Comparison of ENCODE assay signal across 26 cellular contexts in the genomic region with DNA sequence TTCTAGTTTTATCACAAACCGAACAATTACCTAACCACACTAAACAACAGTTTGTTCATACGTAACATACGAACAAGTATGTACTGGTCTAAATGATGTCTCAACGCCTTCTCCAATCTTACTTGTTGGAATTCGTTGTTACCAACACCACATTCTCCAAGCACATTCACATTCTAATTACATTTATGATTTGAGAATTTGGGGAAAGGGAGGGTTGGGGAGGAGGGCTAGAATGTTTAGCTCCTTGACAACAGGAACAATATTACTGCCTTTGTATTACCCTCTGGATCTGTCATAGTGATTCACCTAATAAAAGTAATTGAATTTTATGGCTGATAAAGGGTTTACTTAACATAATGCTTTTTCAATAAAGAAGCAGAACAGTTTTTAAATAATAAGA. TPM values are rescaled to one million over a fixed set of nuclear protein-coding genes. Genes with fewer than 3 reads are reported as not detected.
DNase-seq lines count a peak whose midpoint lies in the region; ATAC-seq and TF ChIP-seq lines count a peak whose summit lies in the region.
"Had no signal": no experiment of that assay in that cellular context is flagged by ENCODE, and none has a peak within 500 bp of the region (broad histone marks: within the 10 kb centered on the region; RNA-seq: fewer than 3 reads in every experiment).

No MANE protein-coding gene starts in this region.

- ATAC-seq in SK-N-SH treated with all-trans-retinoic acid at 6 μM for 48 hours (peak; percentile 54), HG03432 (IDR thresholded peaks at IDR 0.05; ENCODE audit: unreplicated experiment) (no peak)
- ATAC-seq in effector memory CD8-positive, alpha-beta T cell (replicated peaks), result no peak
- ATAC-seq: GM12878, Panc1 had no signal

- H3K4me3 ChIP-seq in SK-N-SH (ENCODE audit: low read depth in 2 of 2, low read length in 1 of 2) (no peak overlapping the region), epithelial cell of esophagus (ENCODE audit: low read length) (no peak overlapping the region)
- H3K4me3 ChIP-seq: GM12878, SK-N-MC had no signal

- no peak for TF ChIP-seq CTCF in SK-N-SH (IDR thresholded peaks at IDR 0.05)
- no peak for TF ChIP-seq CTCF in RWPE1 (conservative IDR thresholded peaks at IDR 0.05; ENCODE audit: low read depth)
- no peak for TF ChIP-seq CTCF in epithelial cell of esophagus (IDR thresholded peaks at IDR 0.05; ENCODE audit: insufficient read depth, low read depth, low read length, missing control alignments)

- H3K36me3 ChIP-seq in SK-N-SH (replicated peaks in 1 of 2; ENCODE audit: control insufficient read depth in 1 of 2, insufficient read depth in 2 of 2, low read length in 1 of 2), result no peaks in the 10 kb centered on the region
- H3K36me3 ChIP-seq: BE2C had no signal

- no peak overlapping the region for H2AFZ ChIP-seq in SK-N-SH (ENCODE audit: low read depth)

- H3K4me3 Mint-ChIP-seq in effector memory CD8-positive, alpha-beta T cell, result no peak overlapping the region
- H3K4me3 Mint-ChIP-seq: CD14-positive monocyte; CD8-positive, alpha-beta memory T cell had no signal

- H3K4me1 ChIP-seq in SK-N-SH (ENCODE audit: control insufficient read depth in 1 of 2, insufficient read depth in 2 of 2, low read depth in 1 of 2, low read length in 1 of 2), result no peaks in the 10 kb centered on the region; a peak in 1 of 4 replicates

- no peaks in the 10 kb centered on the region for H3K9me3 Mint-ChIP-seq in effector memory CD8-positive, alpha-beta T cell
- H3K9me3 Mint-ChIP-seq: CD8-positive, alpha-beta memory T cell had no signal

- no peak for TF ChIP-seq RAD21 in SK-N-SH (IDR thresholded peaks at IDR 0.05; ENCODE audit: low read length)

- no peak for TF ChIP-seq EP300 in SK-N-SH (IDR thresholded peaks at IDR 0.05; ENCODE audit: borderline replicate concordance in 1 of 2, low read depth in 1 of 2, low read length in 1 of 2)

- no peak overlapping the region for H3K9ac ChIP-seq in SK-N-SH

- POLR2A ChIA-PET in SK-N-SH (lab: Yijun Ruan, JAX) (no interaction called here), RWPE1 (lab: Yijun Ruan, JAX; ENCODE audit: low non-redundant PET) (no interaction called here)

- H3K27me3 Mint-ChIP-seq in effector memory CD8-positive, alpha-beta T cell, result no peaks in the 10 kb centered on the region
- H3K27me3 Mint-ChIP-seq: CD8-positive, alpha-beta memory T cell had no signal

- peaks cover 4 to 24% of the 10 kb centered on the region in 2 donors for H3K4me1 Mint-ChIP-seq in effector memory CD8-positive, alpha-beta T cell (ENCODE audit: low read depth in 2 of 2)
- H3K4me1 Mint-ChIP-seq: CD14-positive monocyte had no signal

- H4K20me1 ChIP-seq in SK-N-SH (ENCODE audit: insufficient read depth), result peaks cover 10% of the 10 kb centered on the region; the same call in 1 of the 2 replicates

- peaks cover 4% of the 10 kb centered on the region for H3F3A ChIP-seq in SK-N-SH (replicated peaks; ENCODE audit: insufficient read depth)

- H3K36me3 Mint-ChIP-seq in effector memory CD8-positive, alpha-beta T cell (ENCODE audit: insufficient read depth), result peaks cover 4% of the 10 kb centered on the region

- H3K9me2 ChIP-seq in SK-N-SH, result no peaks in the 10 kb centered on the region

- H3K4me2 ChIP-seq in SK-N-SH, result no peak overlapping the region

- CTCF ChIA-PET in SK-N-SH (lab: Yijun Ruan, JAX), result no interaction called here
- CTCF ChIA-PET in RWPE1 (lab: Yijun Ruan, JAX), result no interaction called here

- H3K27ac ChIP-seq in SK-N-SH (ENCODE audit: low read depth in 2 of 2, low read length in 1 of 2), result no peak overlapping the region; a peak in 1 of 4 replicates
- H3K27ac ChIP-seq in RWPE1, result no peak overlapping the region
- H3K27ac ChIP-seq: 22Rv1, SK-N-MC had no signal

- WGBS in SK-N-SH (ENCODE audit: low lambda C conversion rate), result 84% methylated on average over 5 of the region's 5 CpGs

- H3K9me3 ChIP-seq in SK-N-SH, result no peaks in the 10 kb centered on the region
- H3K9me3 ChIP-seq: BE2C had no signal

- H3K27me3 ChIP-seq in SK-N-SH (ENCODE audit: insufficient read depth), result no peaks in the 10 kb centered on the region
- H3K27me3 ChIP-seq: BE2C had no signal

- no peak overlapping the region for H3K27ac Mint-ChIP-seq in effector memory CD8-positive, alpha-beta T cell
- H3K27ac Mint-ChIP-seq: CD14-positive monocyte had no signal

- DNase-seq in SK-N-SH (no peak), RWPE1 (ENCODE audit: low spot score) (peak; percentile 14), epithelial cell of esophagus (ENCODE audit: low read depth) (peak; percentile 86), left kidney (ENCODE audit: low read depth, low spot score) (peak; percentile 11)
- no peak for DNase-seq in stimulated activated CD4-positive, alpha-beta T cell treated with anti-CD3 and anti-CD28 coated beads, Interleukin-4, amount 100 ng/mL, for 4 hours
- DNase-seq in effector memory CD8-positive, alpha-beta T cell, result no peak
- DNase-seq: ACHN; BE2C; CD8-positive, alpha-beta memory T cell; DMS 273 treated with DMSO at 0.1 percent for 48 hours; DMS79; EL; GDM1; KG1; MM.1S; NCI-H2029; NCI-H446 treated with DMSO at 0.1 percent for 48 hours; NCI-H526 treated with DMSO at 0.1 percent for 48 hours; SIG-M5 had no signal

- H3K79me2 ChIP-seq in SK-N-SH (ENCODE audit: insufficient read depth), result peaks cover 93% of the 10 kb centered on the region

TF ChIP-seq in SK-N-SH treated with all-trans-retinoic acid at 6 μM for 48 hours, 23 proteins besides CTCF, POLR2A, EP300 and RAD21:
- TF ChIP-seq ISL1 (CRISPR knock-in tag; IDR thresholded peaks at IDR 0.05), result peak; percentile 91
- no peak for TF ChIP-seq CSDC2 (CRISPR knock-in tag; IDR thresholded peaks at IDR 0.05)

TF ChIP-seq in SK-N-SH, 30 proteins besides CTCF, POLR2A, EP300 and RAD21:
- TF ChIP-seq FOSL2 (IDR thresholded peaks at IDR 0.05; ENCODE audit: borderline replicate concordance, low read depth), result no peak

RNA-seq across cellular contexts. Expression of a gene that starts 24.4 kb away (rescaled TPM):
- 1.9 and 2.7 TPM in 2 replicates for polyA plus RNA-seq in SK-N-SH (2012; rRNA removed)
- polyA plus RNA-seq in SK-N-SH (2012; cell fraction: cytosol; rRNA removed), result 3.8 and 4.1 TPM in 2 replicates
- polyA plus RNA-seq in SK-N-SH (2012; cell fraction: nucleus; rRNA removed), result 3.0 TPM in 2 replicates

Comparison
In these comparisons a context has a peak if more than half of its experiments do, and no peak if none do; other contexts are left out.
1. DNase-seq: peak in RWPE1 (single experiment), epithelial cell of esophagus (single experiment) and left kidney (single experiment); none in SK-N-SH (single experiment), stimulated activated CD4-positive, alpha-beta T cell treated with anti-CD3 and anti-CD28 coated beads, Interleukin-4, amount 100 ng/mL, for 4 hours (0 of 2) and effector memory CD8-positive, alpha-beta T cell (0 of 3).